ENCODE assay signal across 16 cellular contexts in the genomic region with DNA sequence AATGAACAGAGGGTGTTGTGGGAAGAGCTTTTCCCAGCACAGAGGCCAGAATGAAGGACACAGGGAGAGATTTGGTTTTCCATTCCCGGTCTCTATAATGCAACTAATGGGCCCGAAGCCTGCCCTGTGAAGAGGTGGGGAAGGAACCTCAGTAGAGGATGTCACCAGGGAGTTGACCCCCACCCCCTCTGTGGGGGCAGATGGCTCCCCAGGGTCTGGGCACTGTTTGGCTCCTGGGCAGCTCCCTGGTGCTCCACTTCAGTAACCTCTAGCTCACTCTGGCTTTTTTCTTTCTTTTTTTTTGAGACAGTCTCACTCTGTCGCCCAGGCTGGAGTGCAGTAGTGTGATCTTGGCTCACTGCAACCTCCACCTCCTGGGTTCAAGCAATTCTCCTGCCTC.
DNase-seq lines count a peak whose midpoint lies in the region; ATAC-seq and TF ChIP-seq lines count a peak whose summit lies in the region.
"Had no signal": no experiment of that assay in that cellular context is flagged by ENCODE, and none has a peak within 500 bp of the region (broad histone marks: within the 10 kb centered on the region; RNA-seq: fewer than 3 reads in every experiment).

No MANE protein-coding gene starts in this region.

- WGBS in right cardiac atrium = 90% methylated on average over 3 of the region's 3 CpGs
- no CpG with 5 or more reads among the region's 3 CpGs for WGBS in neuronal stem cell (ENCODE audit: extremely low coverage in 2 of 2, insufficient read length in 2 of 2, insufficient replicate concordance in 1 of 2), 2 donors

- H3K36me3 ChIP-seq in right atrium auricular region (no peaks in the 10 kb centered on the region), neuronal stem cell (replicated peaks in 1 of 2; ENCODE audit: control insufficient read depth in 2 of 2, insufficient read depth in 2 of 2, low read length in 2 of 2) (no peaks in the 10 kb centered on the region)

- H4K91ac ChIP-seq in neuronal stem cell (ENCODE audit: low read depth, low read length, poor library complexity) = no peak overlapping the region

- H2BK15ac ChIP-seq in neuronal stem cell (ENCODE audit: low read length) = no peak overlapping the region

- H4K8ac ChIP-seq in neuronal stem cell (ENCODE audit: low read depth, low read length) = no peak overlapping the region

- no peaks in the 10 kb centered on the region for H3K4me1 Mint-ChIP-seq in activated T-helper 2 cell treated with anti-CD3 and anti-CD28 coated beads, Interferon-gamma antibody, Interleukin-2, Interleukin-4, amounts not matched to agents 10 μg/mL and 5 μg/mL and 100 μg/mL, durations not matched to agents 14 hours and 24 hours and 36 hours (ENCODE audit: low read depth)
- H3K4me1 Mint-ChIP-seq: B cell; CD4-positive, alpha-beta memory T cell had no signal

- no peak overlapping the region for H3K14ac ChIP-seq in neuronal stem cell (ENCODE audit: low read length)

- H3K27ac ChIP-seq in right atrium auricular region (no peak overlapping the region), right cardiac atrium (ENCODE audit: low read length) (no peak overlapping the region), neuronal stem cell (replicated peaks; ENCODE audit: low read length) (no peak overlapping the region)
- H3K27ac ChIP-seq: C4-2B had no signal

- peaks cover 4% of the 10 kb centered on the region for H3K27me3 Mint-ChIP-seq in activated T-helper 2 cell treated with anti-CD3 and anti-CD28 coated beads, Interferon-gamma antibody, Interleukin-2, Interleukin-4, amounts not matched to agents 10 μg/mL and 5 μg/mL and 100 μg/mL, durations not matched to agents 14 hours and 24 hours and 36 hours (ENCODE audit: low read depth)

- H3K9me3 ChIP-seq in right atrium auricular region (no peaks in the 10 kb centered on the region), right cardiac atrium (ENCODE audit: control insufficient read depth, low read length) (no peaks in the 10 kb centered on the region), neuronal stem cell (replicated peaks in 1 of 2; ENCODE audit: control insufficient read depth in 2 of 2, insufficient read depth in 1 of 2, low read depth in 1 of 2, low read length in 2 of 2) (peaks cover 5% of the 10 kb centered on the region in 2 donors)

- H3K27ac Mint-ChIP-seq in activated T-helper 2 cell treated with anti-CD3 and anti-CD28 coated beads, Interferon-gamma antibody, Interleukin-2, Interleukin-4, amounts not matched to agents 10 μg/mL and 5 μg/mL and 100 μg/mL, durations not matched to agents 14 hours and 24 hours and 36 hours = no peak overlapping the region
- H3K27ac Mint-ChIP-seq: B cell; CD4-positive, alpha-beta memory T cell; H9 had no signal

- intact Hi-C loops in right cardiac atrium (cut with DNase I) = no loop called here
- intact Hi-C loops in activated T-helper 2 cell treated with anti-CD3 and anti-CD28 coated beads, Interferon-gamma antibody, Interleukin-2, Interleukin-4, amounts not matched to agents 10 μg/mL and 5 μg/mL and 100 μg/mL, durations not matched to agents 14 hours and 24 hours and 36 hours (cut with micrococcal nuclease) = no loop called here

- DNase-seq in right atrium auricular region (ENCODE audit: low spot score) = peak; percentile 26
- no peak for DNase-seq in right cardiac atrium
- DNase-seq in left lobe of liver (ENCODE audit: low spot score) = peak; percentile 7
- no peak for DNase-seq in neuronal stem cell (ENCODE audit: low spot score)
- DNase-seq in NCI-H524 treated with DMSO at 0.1 percent for 48 hours (lab: John Stamatoyannopoulos, UW) = no peak
- no peak for DNase-seq in activated T-helper 2 cell treated with anti-CD3 and anti-CD28 coated beads, Interferon-gamma antibody, Interleukin-2, Interleukin-4, amounts not matched to agents 10 μg/mL and 5 μg/mL and 100 μg/mL, durations not matched to agents 14 hours and 24 hours and 36 hours (ENCODE audit: low spot score)
- no peak for DNase-seq in NCI-H2227 (lab: John Stamatoyannopoulos, UW; ENCODE audit: unreplicated experiment)
- DNase-seq: 8988T; CD4-positive, alpha-beta memory T cell; COR-L47; DND-41; GDM1; GOT3; H9 had no signal

- ATAC-seq in right cardiac atrium (no peak), left lobe of liver (no peak)

- H3K27me3 ChIP-seq in right atrium auricular region (no peaks in the 10 kb centered on the region), right cardiac atrium (ENCODE audit: control insufficient read depth, insufficient read depth) (no peaks in the 10 kb centered on the region), neuronal stem cell (ENCODE audit: control insufficient read depth in 3 of 3, insufficient read depth in 3 of 3, low read depth in 1 of 3, low read length in 3 of 3) (no peaks in the 10 kb centered on the region)

- no peak overlapping the region for H3K9ac ChIP-seq in neuronal stem cell (ENCODE audit: low read depth, low read length, poor library complexity)

- H2AK5ac ChIP-seq in neuronal stem cell (ENCODE audit: low read depth, low read length) = peak overlapping the region; percentile 93

- H3K4me3 Mint-ChIP-seq in activated T-helper 2 cell treated with anti-CD3 and anti-CD28 coated beads, Interferon-gamma antibody, Interleukin-2, Interleukin-4, amounts not matched to agents 10 μg/mL and 5 μg/mL and 100 μg/mL, durations not matched to agents 14 hours and 24 hours and 36 hours (ENCODE audit: low read depth) = no peak overlapping the region
- H3K4me3 Mint-ChIP-seq: B cell; CD4-positive, alpha-beta memory T cell; H9 had no signal

- H2BK5ac ChIP-seq in neuronal stem cell (ENCODE audit: low read length) = no peak overlapping the region

- no peak for TF ChIP-seq CTCF in right atrium auricular region (IDR thresholded peaks at IDR 0.05)

- H3K4ac ChIP-seq in neuronal stem cell (ENCODE audit: low read length) = no peak overlapping the region

- no peak overlapping the region for H3K23ac ChIP-seq in neuronal stem cell (ENCODE audit: low read depth, low read length, poor library complexity)

- H3K4me1 ChIP-seq in right atrium auricular region (peaks cover 0 to 4% of the 10 kb centered on the region in 2 donors), right cardiac atrium (ENCODE audit: control insufficient read depth, insufficient read depth, low read length) (no peaks in the 10 kb centered on the region), neuronal stem cell (ENCODE audit: control insufficient read depth in 2 of 2, insufficient read depth in 1 of 2, low read depth in 1 of 2, low read length in 2 of 2) (peaks cover 0 to 9% of the 10 kb centered on the region in 2 donors)

- no peaks in the 10 kb centered on the region for H3K9me3 Mint-ChIP-seq in activated T-helper 2 cell treated with anti-CD3 and anti-CD28 coated beads, Interferon-gamma antibody, Interleukin-2, Interleukin-4, amounts not matched to agents 10 μg/mL and 5 μg/mL and 100 μg/mL, durations not matched to agents 14 hours and 24 hours and 36 hours

- H3K4me3 ChIP-seq in right atrium auricular region = no peak overlapping the region
- H3K4me3 ChIP-seq in right cardiac atrium (ENCODE audit: low read length) = no peak overlapping the region
- H3K4me3 ChIP-seq in neuronal stem cell (ENCODE audit: low read length in 2 of 2) = no peak overlapping the region

- no peaks in the 10 kb centered on the region for H3K79me1 ChIP-seq in neuronal stem cell (ENCODE audit: low read depth, low read length)

- no peaks in the 10 kb centered on the region for H3K36me3 Mint-ChIP-seq in activated T-helper 2 cell treated with anti-CD3 and anti-CD28 coated beads, Interferon-gamma antibody, Interleukin-2, Interleukin-4, amounts not matched to agents 10 μg/mL and 5 μg/mL and 100 μg/mL, durations not matched to agents 14 hours and 24 hours and 36 hours (ENCODE audit: low read depth)
- H3K36me3 Mint-ChIP-seq: CD4-positive, alpha-beta memory T cell had no signal

- no peak overlapping the region for H2BK120ac ChIP-seq in neuronal stem cell (ENCODE audit: low read depth, low read length)

- no peak overlapping the region for H3K4me2 ChIP-seq in neuronal stem cell (ENCODE audit: insufficient read depth, low read length, poor library complexity, severe bottlenecking)

- H2AFZ ChIP-seq in neuronal stem cell (ENCODE audit: low read length) = no peak overlapping the region

- no peak overlapping the region for H3K18ac ChIP-seq in neuronal stem cell (ENCODE audit: low read length)

- peak overlapping the region; percentile 4 for H2BK12ac ChIP-seq in neuronal stem cell (ENCODE audit: low read length)

Comparison
In these comparisons a context has a peak if more than half of its experiments do, and no peak if none do; other contexts are left out.
1. DNase-seq: peak in right atrium auricular region (single experiment) and left lobe of liver (single experiment); none in right cardiac atrium (0 of 3), neuronal stem cell (single experiment), NCI-H524 treated with DMSO at 0.1 percent for 48 hours (single experiment), activated T-helper 2 cell treated with anti-CD3 and anti-CD28 coated beads, Interferon-gamma antibody, Interleukin-2, Interleukin-4, amounts not matched to agents 10 μg/mL and 5 μg/mL and 100 μg/mL, durations not matched to agents 14 hours and 24 hours and 36 hours (single experiment) and NCI-H2227 (single experiment).